22 cellular contexts compared by ENCODE assay signal in genomic region chr10:96600337-96600736, GRCh38.
"Had no signal": no experiment of that assay in that cellular context is flagged by ENCODE, and none has a peak within 500 bp of the region (broad histone marks: within the 10 kb centered on the region; RNA-seq: fewer than 3 reads in every experiment).

No MANE protein-coding gene starts in this region.

- DNase-seq: cerebellar nuclear complex; effector CD8-positive, alpha-beta T cell; endodermal cell; foreskin fibroblast; gastrocnemius medialis; head of caudate nucleus; naive thymus-derived CD4-positive, alpha-beta T cell; stimulated activated CD4-positive, alpha-beta T cell treated with anti-CD3 and anti-CD28 coated beads, Interleukin-2, amount 100 ng/mL, for 48 hours; stimulated activated naive CD4-positive, alpha-beta T cell; stimulated activated naive CD8-positive, alpha-beta T cell treated with anti-CD3 and anti-CD28 coated beads, Interleukin-15, amount 100 ng/mL, for 72 hours; thyroid gland; upper lobe of left lung had no signal

- H3K27ac ChIP-seq: epithelial cell of prostate, gastrocnemius medialis, neural progenitor cell, parathyroid adenoma, right atrium auricular region, thyroid gland, upper lobe of left lung had no signal

- H3K4me2 ChIP-seq: neural progenitor cell had no signal

- FAIRE-seq: keratinocyte, urothelium cell line had no signal

- H3K4me1 ChIP-seq: gastrocnemius medialis, neural progenitor cell, parathyroid adenoma, right atrium auricular region, thyroid gland, upper lobe of left lung had no signal

- H3K4me3 ChIP-seq: gastrocnemius medialis, lung, neural progenitor cell, right atrium auricular region, thyroid gland, upper lobe of left lung had no signal

- H3K9me3 ChIP-seq: gastrocnemius medialis, right atrium auricular region, thyroid gland, upper lobe of left lung had no signal

- H3K9ac ChIP-seq: neural progenitor cell, parathyroid adenoma had no signal

- ATAC-seq: esophagus mucosa; gastrocnemius medialis; left lobe of liver; naive thymus-derived CD4-positive, alpha-beta T cell; sciatic nerve; stimulated activated naive CD8-positive, alpha-beta T cell treated with anti-CD3 and anti-CD28 coated beads, Interleukin-15, amount 100 ng/mL, for 72 hours had no signal

- H3K27me3 ChIP-seq: neural progenitor cell, right atrium auricular region, thyroid gland, upper lobe of left lung had no signal

- H3K36me3 ChIP-seq: gastrocnemius medialis, neural progenitor cell, right atrium auricular region, thyroid gland had no signal
